In genomic region chr18:2654105-2654827, GRCh38 we compare ENCODE assay signal across 7 cellular contexts. TPM values are rescaled to one million over a fixed set of nuclear protein-coding genes. Genes with fewer than 3 reads are reported as not detected.
A peak's percentile ranks its signal among the peaks of the same experiment; 100 is the strongest.
DNase-seq lines count a peak whose midpoint lies in the region; ATAC-seq and TF ChIP-seq lines count a peak whose summit lies in the region.

No MANE protein-coding gene starts in this region.

- peak overlapping the region; percentile 93 for H3K27ac ChIP-seq in VCaP
- H3K27ac ChIP-seq in right cardiac atrium (ENCODE audit: low read length), result no peak overlapping the region
- peak overlapping the region in 19 of 21 experiments; percentile 92 to 99 (median 98) for H3K27ac ChIP-seq in skin epidermis

- DNase-seq in HAP-1 (ENCODE audit: low spot score in 2 of 2), result no peak
- no peak for DNase-seq in right cardiac atrium
- DNase-seq in middle frontal gyrus (ENCODE audit: extremely low spot score, low spot score), result no peak

- WGBS in right cardiac atrium, result 59% methylated on average over 11 of the region's 11 CpGs

- H3K9me3 ChIP-seq in HAP-1, result no peaks in the 10 kb centered on the region
- H3K9me3 ChIP-seq in right cardiac atrium (ENCODE audit: control insufficient read depth, low read length), result no peaks in the 10 kb centered on the region

- no peak for TF ChIP-seq CTCF in VCaP (conservative IDR thresholded peaks at IDR 0.05)

- in situ Hi-C loops in HAP-1 (cut with MboI; ENCODE audit: low sequenced_read_pairs), result no loop called here

- no peak for ATAC-seq in right cardiac atrium
- ATAC-seq in HG03159 (IDR thresholded peaks at IDR 0.05; ENCODE audit: unreplicated experiment), result no peak
- ATAC-seq in GM19463 (IDR thresholded peaks at IDR 0.05; ENCODE audit: unreplicated experiment), result no peak

- H3K4me3 ChIP-seq in HAP-1, result peak overlapping the region; percentile 82
- peak overlapping the region; percentile 77 for H3K4me3 ChIP-seq in right cardiac atrium (ENCODE audit: low read length)
- peak overlapping the region; percentile 74 to 91 (median 89) for H3K4me3 ChIP-seq in skin epidermis

- no peaks in the 10 kb centered on the region for H3K36me3 ChIP-seq in HAP-1 (replicated peaks)

- intact Hi-C loops in right cardiac atrium (cut with DNase I), result loop anchor here in 1 of 4 donors (10.0 kb wide), 1 partner anchor 79 kb away; the partner anchor contains the start of genes METTL4 and NDC80

- H3K4me1 ChIP-seq in HAP-1 (peaks cover 17% of the 10 kb centered on the region), right cardiac atrium (ENCODE audit: control insufficient read depth, insufficient read depth, low read length) (peaks cover 3% of the 10 kb centered on the region)

- no peaks in the 10 kb centered on the region for H3K27me3 ChIP-seq in HAP-1 (ENCODE audit: low read depth)
- no peaks in the 10 kb centered on the region for H3K27me3 ChIP-seq in right cardiac atrium (ENCODE audit: control insufficient read depth, insufficient read depth)

RNA-seq across cellular contexts. Expression of gene SMCHD1, which starts 1.3 kb away (rescaled TPM):
- total RNA-seq in right cardiac atrium, result 10 to 100 TPM; 26.3 to 31.4 (median 31.1) TPM
- polyA plus RNA-seq in right cardiac atrium, result 7.1 TPM
